In genomic region chr17:79154951-79155557, GRCh38 we compare ENCODE assay signal across 14 cellular contexts.
"Had no signal": no experiment of that assay in that cellular context is flagged by ENCODE, and none has a peak within 500 bp of the region (broad histone marks: within the 10 kb centered on the region; RNA-seq: fewer than 3 reads in every experiment).

No MANE protein-coding gene starts in this region.

- H3K27ac ChIP-seq: right atrium auricular region, uterus had no signal

- H3K9me3 ChIP-seq: right atrium auricular region, uterus had no signal

- H3K9me3 Mint-ChIP-seq: natural killer cell; stimulated activated memory B cell treated with anti-CD40 and anti-IgM and Interleukin-4, amounts not matched to agents 10 μg/mL and 1 μg/mL and 100 μg/mL, for 72 hours; T-helper 2 cell treated with Interferon-gamma antibody and Interleukin-4, amounts not matched to agents 5 μg/mL and 100 μg/mL, for 36 hours had no signal

- DNase-seq: activated naive CD4-positive, alpha-beta T cell; activated T-cell treated with anti-CD3 and anti-CD28 coated beads for 4 hours; aorta; effector memory CD4-positive, alpha-beta T cell; foreskin melanocyte; mammary epithelial cell; natural killer cell; stimulated activated CD4-positive, alpha-beta T cell treated with anti-CD3 and anti-CD28 coated beads, Interleukin-2, amount 100 ng/mL, for 48 hours; uterus had no signal

- H3K4me1 ChIP-seq: right atrium auricular region, uterus had no signal

- H3K4me3 Mint-ChIP-seq: natural killer cell; stimulated activated memory B cell treated with anti-CD40 and anti-IgM and Interleukin-4, amounts not matched to agents 10 μg/mL and 1 μg/mL and 100 μg/mL, for 72 hours; T-helper 2 cell treated with Interferon-gamma antibody and Interleukin-4, amounts not matched to agents 5 μg/mL and 100 μg/mL, for 36 hours had no signal

- H3K36me3 ChIP-seq: right atrium auricular region, uterus had no signal

- H3K36me3 Mint-ChIP-seq: natural killer cell; stimulated activated memory B cell treated with anti-CD40 and anti-IgM and Interleukin-4, amounts not matched to agents 10 μg/mL and 1 μg/mL and 100 μg/mL, for 72 hours had no signal

- H3K4me3 ChIP-seq: right atrium auricular region, uterus had no signal

- H3K27me3 ChIP-seq: uterus had no signal

- ATAC-seq: activated CD4-positive, CD25-positive, alpha-beta regulatory T cell treated with anti-CD3 and anti-CD28 coated beads, Interleukin-2, amount 50 U/mL, for 24 hours; natural killer cell; stimulated activated memory B cell treated with anti-CD40 and anti-IgM and Interleukin-4, amounts not matched to agents 10 μg/mL and 1 μg/mL and 100 μg/mL, for 72 hours had no signal

- H3K27ac Mint-ChIP-seq: natural killer cell; progenitor cell of endocrine pancreas; stimulated activated memory B cell treated with anti-CD40 and anti-IgM and Interleukin-4, amounts not matched to agents 10 μg/mL and 1 μg/mL and 100 μg/mL, for 72 hours; T-helper 2 cell treated with Interferon-gamma antibody and Interleukin-4, amounts not matched to agents 5 μg/mL and 100 μg/mL, for 36 hours had no signal
